18 cellular contexts compared by ENCODE assay signal in the genomic region with DNA sequence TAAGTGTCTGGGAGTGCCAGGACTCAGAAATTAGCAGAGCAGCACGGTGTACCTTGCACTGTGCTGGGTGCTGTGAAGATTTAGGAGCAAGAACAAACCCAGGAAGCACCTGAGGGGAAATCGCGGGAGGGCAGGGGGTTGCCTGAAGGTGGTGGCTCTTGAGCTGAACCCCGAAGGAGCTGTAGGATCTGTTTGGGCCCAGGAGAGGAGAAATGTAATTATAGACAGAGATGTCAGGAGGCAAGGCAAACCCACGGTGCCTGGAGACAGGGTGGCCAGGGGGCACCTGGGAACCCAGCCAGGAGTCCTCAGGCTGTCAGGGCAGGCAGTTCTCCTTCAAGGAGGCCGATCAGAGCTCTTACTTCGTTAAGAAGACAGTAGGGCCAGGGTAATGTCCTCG.
"Had no signal": no experiment of that assay in that cellular context is flagged by ENCODE, and none has a peak within 500 bp of the region (broad histone marks: within the 10 kb centered on the region; RNA-seq: fewer than 3 reads in every experiment).

No MANE protein-coding gene starts in this region.

- H3K4me1 ChIP-seq: prostate gland had no signal

- H3K36me3 ChIP-seq: heart right ventricle, left ventricle myocardium inferior, prostate gland, upper lobe of left lung had no signal

- H3K27me3 ChIP-seq: body of pancreas, upper lobe of left lung had no signal

- H3K4me3 ChIP-seq: body of pancreas, coronary artery, heart right ventricle, left ventricle myocardium inferior, prostate gland, upper lobe of left lung had no signal

- DNase-seq: activated CD4-positive, alpha-beta T cell treated with anti-CD3 and anti-CD28 coated beads, Interleukin-2, amount 50 U/mL, for 1 hour; activated CD4-positive, CD25-positive, alpha-beta regulatory T cell; activated CD8-positive, alpha-beta memory T cell treated with anti-CD3 and anti-CD28 coated beads for 24 hours; activated CD8-positive, alpha-beta memory T cell treated with anti-CD3 and anti-CD28 coated beads, Interleukin-2, amount 50 U/mL, for 48 hours; activated naive CD4-positive, alpha-beta T cell treated with Interleukin-2 at 50 U/mL for 16 hours; body of pancreas; caudate nucleus; heart right ventricle; left ventricle myocardium inferior; right cardiac atrium; small intestine; stimulated activated CD4-positive, alpha-beta T cell treated with anti-CD3 and anti-CD28 coated beads, Interleukin-4, amount 100 ng/mL, for 1 hour; stimulated activated naive CD8-positive, alpha-beta T cell treated with anti-CD3 and anti-CD28 coated beads, Interleukin-15, amount 100 ng/mL, for 72 hours; T-cell had no signal

- H3K9me3 ChIP-seq: body of pancreas, left ventricle myocardium inferior, prostate gland, upper lobe of left lung had no signal

- ATAC-seq: body of pancreas; heart right ventricle; right cardiac atrium; SK-N-SH treated with all-trans-retinoic acid at 6 μM for 48 hours; stimulated activated naive CD8-positive, alpha-beta T cell treated with anti-CD3 and anti-CD28 coated beads, Interleukin-15, amount 100 ng/mL, for 72 hours; T-cell had no signal

- H3K27ac ChIP-seq: body of pancreas, coronary artery, heart right ventricle, left ventricle myocardium inferior, prostate gland, upper lobe of left lung had no signal
